Comparison of ENCODE assay signal across 8 cellular contexts in genomic region chr17:48047113-48047740, GRCh38. TPM values are rescaled to one million over a fixed set of nuclear protein-coding genes. Genes with fewer than 3 reads are reported as not detected.
A peak's percentile ranks its signal among the peaks of the same experiment; 100 is the strongest.
DNase-seq lines count a peak whose midpoint lies in the region; ATAC-seq and TF ChIP-seq lines count a peak whose summit lies in the region.

No MANE protein-coding gene starts in this region.

- peak overlapping the region; percentile 74 for H3K4me3 ChIP-seq in suprapubic skin

- ATAC-seq in activated naive CD4-positive, alpha-beta T cell treated with anti-CD3 and anti-CD28 coated beads, Interleukin-2, amount 50 U/mL, for 72 hours: no peak
- ATAC-seq in HG03460 (IDR thresholded peaks at IDR 0.05; ENCODE audit: unreplicated experiment) (no peak), HG03196 (IDR thresholded peaks at IDR 0.05; ENCODE audit: unreplicated experiment) (no peak)

- no peak for TF ChIP-seq EP300 in suprapubic skin (IDR thresholded peaks at IDR 0.05)

- TF ChIP-seq POLR2A in suprapubic skin (IDR thresholded peaks at IDR 0.05): no peak

- peaks cover 79% of the 10 kb centered on the region for H3K4me1 ChIP-seq in suprapubic skin

- DNase-seq in stimulated activated CD4-positive, alpha-beta T cell treated with anti-CD3 and anti-CD28 coated beads, Interleukin-2, amount 100 ng/mL, for 4 hours (ENCODE audit: low read depth): peak; percentile 60
- DNase-seq in stimulated activated CD4-positive, alpha-beta T cell treated with anti-CD3 and anti-CD28 coated beads, Interleukin-4, amount 100 ng/mL, for 4 hours: no peak
- no peak for DNase-seq in activated naive CD4-positive, alpha-beta T cell treated with anti-CD3 and anti-CD28 coated beads, Interleukin-2, amount 50 U/mL, for 72 hours (ENCODE audit: low spot score in 2 of 2)
- DNase-seq in kidney tubule cell (ENCODE audit: low spot score): peak; percentile 49
- no peak for DNase-seq in suprapubic skin (ENCODE audit: low spot score in 2 of 2)
- no peak for DNase-seq in KBM-7

- H3K27ac Mint-ChIP-seq in activated naive CD4-positive, alpha-beta T cell treated with anti-CD3 and anti-CD28 coated beads, Interleukin-2, amount 50 U/mL, for 72 hours: peak overlapping the region; percentile 93 to 100

- H3K36me3 Mint-ChIP-seq in activated naive CD4-positive, alpha-beta T cell treated with anti-CD3 and anti-CD28 coated beads, Interleukin-2, amount 50 U/mL, for 72 hours: peaks cover 42 to 47% of the 10 kb centered on the region in 2 donors

- no peak for TF ChIP-seq CTCF in suprapubic skin (IDR thresholded peaks at IDR 0.05)

- H3K27ac ChIP-seq in suprapubic skin: peak overlapping the region; percentile 98

- H3K27me3 ChIP-seq in suprapubic skin: no peaks in the 10 kb centered on the region

- no peaks in the 10 kb centered on the region for H3K9me3 ChIP-seq in suprapubic skin

- H3K9me3 Mint-ChIP-seq in activated naive CD4-positive, alpha-beta T cell treated with anti-CD3 and anti-CD28 coated beads, Interleukin-2, amount 50 U/mL, for 72 hours: no peaks in the 10 kb centered on the region

- in situ Hi-C loops in KBM-7 (cut with MboI; ENCODE audit: low pct_unique_long_range_greater_than_20kb, low sequenced_read_pairs): no loop called here

- H3K36me3 ChIP-seq in suprapubic skin: peaks cover 5% of the 10 kb centered on the region

- 7% methylated on average over 24 of the region's 26 CpGs for WGBS in suprapubic skin

RNA-seq across cellular contexts. Expression of gene NFE2L1, which starts 0.9 kb away (rescaled TPM):
- total RNA-seq in activated naive CD4-positive, alpha-beta T cell treated with anti-CD3 and anti-CD28 coated beads, Interleukin-2, amount 50 U/mL, for 72 hours: 10 to 100 TPM; 81.9 to 92.5 TPM
- total RNA-seq in suprapubic skin: 100 to 1,000 TPM in 2 of 4 donors, 10 to 100 TPM in 2; 89.9 to 250 (median 138) TPM

RNA-seq across cellular contexts. Expression of gene COPZ2, which starts 9.6 kb away (rescaled TPM):
- total RNA-seq in activated naive CD4-positive, alpha-beta T cell treated with anti-CD3 and anti-CD28 coated beads, Interleukin-2, amount 50 U/mL, for 72 hours: 1 to 10 TPM; 1.3 to 3.6 TPM
- total RNA-seq in suprapubic skin: 10 to 100 TPM in 3 of 4 donors, 1 to 10 TPM in 1; 9.7 to 17.2 (median 12.5) TPM

RNA-seq across cellular contexts. Expression of gene CBX1, which starts 54.1 kb away (rescaled TPM):
- total RNA-seq in activated naive CD4-positive, alpha-beta T cell treated with anti-CD3 and anti-CD28 coated beads, Interleukin-2, amount 50 U/mL, for 72 hours: 10 to 100 TPM; 29.1 to 66.5 TPM
- total RNA-seq in suprapubic skin: 10 to 100 TPM; 18.4 to 27.5 (median 22.3) TPM

Comparison
In these comparisons a context has a peak if more than half of its experiments do, and no peak if none do; other contexts are left out.
1. DNase-seq: peak in stimulated activated CD4-positive, alpha-beta T cell treated with anti-CD3 and anti-CD28 coated beads, Interleukin-2, amount 100 ng/mL, for 4 hours (single experiment) and kidney tubule cell (single experiment); none in stimulated activated CD4-positive, alpha-beta T cell treated with anti-CD3 and anti-CD28 coated beads, Interleukin-4, amount 100 ng/mL, for 4 hours (0 of 2), activated naive CD4-positive, alpha-beta T cell treated with anti-CD3 and anti-CD28 coated beads, Interleukin-2, amount 50 U/mL, for 72 hours (0 of 2), suprapubic skin (0 of 2) and KBM-7 (single experiment).